Comparison of ENCODE assay signal across 1 cellular context in the genomic region with DNA sequence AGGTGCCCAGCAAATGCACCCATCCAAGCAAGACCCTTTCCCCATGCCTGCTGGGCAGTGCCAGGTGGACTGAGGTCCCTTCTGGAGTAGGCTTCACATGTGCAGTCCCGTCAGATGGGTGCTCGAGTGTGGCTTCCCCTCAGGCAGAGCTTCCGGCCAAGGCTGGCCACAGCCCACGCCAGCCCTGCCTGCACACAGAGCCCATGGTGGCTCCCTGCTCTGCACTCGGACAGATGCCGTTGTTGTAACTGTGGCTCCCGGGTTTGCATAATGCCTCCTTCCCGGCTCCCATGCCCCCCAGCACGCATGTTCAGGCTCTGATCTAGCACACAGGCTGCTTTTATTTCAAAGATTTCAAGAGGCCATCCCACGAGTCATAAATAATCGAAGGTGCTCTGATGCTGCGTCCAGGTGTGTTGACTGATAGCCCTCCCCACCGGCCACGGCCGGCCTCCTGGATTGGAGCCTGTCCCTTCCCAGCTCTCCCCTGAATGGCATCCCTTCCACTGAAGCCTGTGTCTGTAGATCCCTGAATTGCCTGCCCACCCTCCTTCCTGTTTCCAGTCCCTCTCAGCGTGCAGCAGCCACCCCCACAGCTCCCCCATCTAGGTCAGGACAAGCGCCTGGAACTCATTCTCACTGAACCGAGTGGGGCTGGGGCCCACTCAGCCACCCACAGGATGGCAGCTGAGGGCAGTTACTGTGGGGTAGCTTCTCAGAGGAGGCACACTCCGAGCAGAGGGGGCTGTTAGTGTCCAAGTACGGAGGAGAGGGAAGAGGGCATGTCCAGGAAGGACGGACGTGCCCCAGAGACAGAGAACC.
TF ChIP-seq lines count a peak whose summit lies in the region.

No MANE protein-coding gene starts in this region.

TF ChIP-seq in K562, 482 proteins besides CTCF, POLR2A, EP300 and RAD21 (continued from another document and continues in another):
- TF ChIP-seq, protein P1, sequence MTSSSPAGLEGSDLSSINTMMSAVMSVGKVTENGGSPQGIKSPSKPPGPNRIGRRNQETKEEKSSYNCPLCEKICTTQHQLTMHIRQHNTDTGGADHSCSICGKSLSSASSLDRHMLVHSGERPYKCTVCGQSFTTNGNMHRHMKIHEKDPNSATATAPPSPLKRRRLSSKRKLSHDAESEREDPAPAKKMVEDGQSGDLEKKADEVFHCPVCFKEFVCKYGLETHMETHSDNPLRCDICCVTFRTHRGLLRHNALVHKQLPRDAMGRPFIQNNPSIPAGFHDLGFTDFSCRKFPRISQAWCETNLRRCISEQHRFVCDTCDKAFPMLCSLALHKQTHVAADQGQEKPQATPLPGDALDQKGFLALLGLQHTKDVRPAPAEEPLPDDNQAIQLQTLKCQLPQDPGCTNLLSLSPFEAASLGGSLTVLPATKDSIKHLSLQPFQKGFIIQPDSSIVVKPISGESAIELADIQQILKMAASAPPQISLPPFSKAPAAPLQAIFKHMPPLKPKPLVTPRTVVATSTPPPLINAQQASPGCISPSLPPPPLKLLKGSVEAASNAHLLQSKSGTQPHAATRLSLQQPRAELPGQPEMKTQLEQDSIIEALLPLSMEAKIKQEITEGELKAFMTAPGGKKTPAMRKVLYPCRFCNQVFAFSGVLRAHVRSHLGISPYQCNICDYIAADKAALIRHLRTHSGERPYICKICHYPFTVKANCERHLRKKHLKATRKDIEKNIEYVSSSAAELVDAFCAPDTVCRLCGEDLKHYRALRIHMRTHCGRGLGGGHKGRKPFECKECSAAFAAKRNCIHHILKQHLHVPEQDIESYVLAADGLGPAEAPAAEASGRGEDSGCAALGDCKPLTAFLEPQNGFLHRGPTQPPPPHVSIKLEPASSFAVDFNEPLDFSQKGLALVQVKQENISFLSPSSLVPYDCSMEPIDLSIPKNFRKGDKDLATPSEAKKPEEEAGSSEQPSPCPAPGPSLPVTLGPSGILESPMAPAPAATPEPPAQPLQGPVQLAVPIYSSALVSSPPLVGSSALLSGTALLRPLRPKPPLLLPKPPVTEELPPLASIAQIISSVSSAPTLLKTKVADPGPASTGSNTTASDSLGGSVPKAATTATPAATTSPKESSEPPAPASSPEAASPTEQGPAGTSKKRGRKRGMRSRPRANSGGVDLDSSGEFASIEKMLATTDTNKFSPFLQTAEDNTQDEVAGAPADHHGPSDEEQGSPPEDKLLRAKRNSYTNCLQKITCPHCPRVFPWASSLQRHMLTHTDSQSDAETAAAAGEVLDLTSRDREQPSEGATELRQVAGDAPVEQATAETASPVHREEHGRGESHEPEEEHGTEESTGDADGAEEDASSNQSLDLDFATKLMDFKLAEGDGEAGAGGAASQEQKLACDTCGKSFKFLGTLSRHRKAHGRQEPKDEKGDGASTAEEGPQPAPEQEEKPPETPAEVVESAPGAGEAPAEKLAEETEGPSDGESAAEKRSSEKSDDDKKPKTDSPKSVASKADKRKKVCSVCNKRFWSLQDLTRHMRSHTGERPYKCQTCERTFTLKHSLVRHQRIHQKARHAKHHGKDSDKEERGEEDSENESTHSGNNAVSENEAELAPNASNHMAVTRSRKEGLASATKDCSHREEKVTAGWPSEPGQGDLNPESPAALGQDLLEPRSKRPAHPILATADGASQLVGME (CRISPR knock-in tag; IDR thresholded peaks at IDR 0.05), result no peak
- TF ChIP-seq PTRF (tag; IDR thresholded peaks at IDR 0.05) (no peak), DPF2 (IDR thresholded peaks at IDR 0.05) (peak; percentile 33), GATAD2A (IDR thresholded peaks at IDR 0.05) (no peak), RHOXF2B (CRISPR knock-in tag; conservative IDR thresholded peaks at IDR 0.05) (no peak), GTF2A2 (tag; IDR thresholded peaks at IDR 0.05) (no peak), ZNF551 (CRISPR knock-in tag; IDR thresholded peaks at IDR 0.05) (no peak), ZNF79 (CRISPR knock-in tag; IDR thresholded peaks at IDR 0.05; ENCODE audit: low read depth) (no peak), KDM5B (IDR thresholded peaks at IDR 0.05; ENCODE audit: insufficient replicate concordance, low read depth, low read length) (no peak), SREBF2 (CRISPR knock-in tag; IDR thresholded peaks at IDR 0.05) (no peak), NCOA1 (IDR thresholded peaks at IDR 0.05; ENCODE audit: low read depth) (no peak), YBX1 (IDR thresholded peaks at IDR 0.05) (no peak), POLR2H (tag; IDR thresholded peaks at IDR 0.05; ENCODE audit: low read depth) (no peak), ZNF830 (CRISPR knock-in tag; IDR thresholded peaks at IDR 0.05) (no peak), NR1H2 (CRISPR knock-in tag; IDR thresholded peaks at IDR 0.05) (no peak), NRF1 (conservative IDR thresholded peaks at IDR 0.05 in 1 of 2, IDR thresholded peaks at IDR 0.05 in 1 of 2) (peak; percentile 65 to 72), ELF1 (tag; IDR thresholded peaks at IDR 0.05) (no peak), MEIS2 (IDR thresholded peaks at IDR 0.05; ENCODE audit: partially characterized antibody) (peak; percentile 88), PRPF4 (IDR thresholded peaks at IDR 0.05; ENCODE audit: insufficient read depth, low read depth, low read length, poor library complexity, severe bottlenecking) (no peak), MYC (IDR thresholded peaks at IDR 0.05; ENCODE audit: low read depth, low read length) (0 out of 2 replicates have a peak, but pooled peaks have one; percentile 11), MYC (CRISPR knock-in tag; IDR thresholded peaks at IDR 0.05; ENCODE audit: borderline replicate concordance, low read depth) (no peak), MYBL2 (IDR thresholded peaks at IDR 0.05; ENCODE audit: low read depth) (no peak), MYBL2 (CRISPR knock-in tag; IDR thresholded peaks at IDR 0.05; ENCODE audit: borderline replicate concordance) (no peak), ERF (CRISPR knock-in tag; IDR thresholded peaks at IDR 0.05) (no peak), TEAD2 (tag; IDR thresholded peaks at IDR 0.05) (no peak), L3MBTL2 (IDR thresholded peaks at IDR 0.05) (no peak), OTX1 (CRISPR knock-in tag; IDR thresholded peaks at IDR 0.05) (no peak), MTA2 (IDR thresholded peaks at IDR 0.05; ENCODE audit: low read depth) (no peak), PURB (CRISPR knock-in tag; IDR thresholded peaks at IDR 0.05; ENCODE audit: low read depth) (no peak), ZKSCAN3 (CRISPR knock-in tag; IDR thresholded peaks at IDR 0.05) (no peak), U2AF1 (optimal IDR thresholded peaks at IDR 0.05; ENCODE audit: low read depth, low read length) (no peak)
- TF ChIP-seq, protein P2, sequence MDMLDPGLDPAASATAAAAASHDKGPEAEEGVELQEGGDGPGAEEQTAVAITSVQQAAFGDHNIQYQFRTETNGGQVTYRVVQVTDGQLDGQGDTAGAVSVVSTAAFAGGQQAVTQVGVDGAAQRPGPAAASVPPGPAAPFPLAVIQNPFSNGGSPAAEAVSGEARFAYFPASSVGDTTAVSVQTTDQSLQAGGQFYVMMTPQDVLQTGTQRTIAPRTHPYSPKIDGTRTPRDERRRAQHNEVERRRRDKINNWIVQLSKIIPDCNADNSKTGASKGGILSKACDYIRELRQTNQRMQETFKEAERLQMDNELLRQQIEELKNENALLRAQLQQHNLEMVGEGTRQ (CRISPR knock-in tag; IDR thresholded peaks at IDR 0.05), result no peak
- TF ChIP-seq, protein P3, sequence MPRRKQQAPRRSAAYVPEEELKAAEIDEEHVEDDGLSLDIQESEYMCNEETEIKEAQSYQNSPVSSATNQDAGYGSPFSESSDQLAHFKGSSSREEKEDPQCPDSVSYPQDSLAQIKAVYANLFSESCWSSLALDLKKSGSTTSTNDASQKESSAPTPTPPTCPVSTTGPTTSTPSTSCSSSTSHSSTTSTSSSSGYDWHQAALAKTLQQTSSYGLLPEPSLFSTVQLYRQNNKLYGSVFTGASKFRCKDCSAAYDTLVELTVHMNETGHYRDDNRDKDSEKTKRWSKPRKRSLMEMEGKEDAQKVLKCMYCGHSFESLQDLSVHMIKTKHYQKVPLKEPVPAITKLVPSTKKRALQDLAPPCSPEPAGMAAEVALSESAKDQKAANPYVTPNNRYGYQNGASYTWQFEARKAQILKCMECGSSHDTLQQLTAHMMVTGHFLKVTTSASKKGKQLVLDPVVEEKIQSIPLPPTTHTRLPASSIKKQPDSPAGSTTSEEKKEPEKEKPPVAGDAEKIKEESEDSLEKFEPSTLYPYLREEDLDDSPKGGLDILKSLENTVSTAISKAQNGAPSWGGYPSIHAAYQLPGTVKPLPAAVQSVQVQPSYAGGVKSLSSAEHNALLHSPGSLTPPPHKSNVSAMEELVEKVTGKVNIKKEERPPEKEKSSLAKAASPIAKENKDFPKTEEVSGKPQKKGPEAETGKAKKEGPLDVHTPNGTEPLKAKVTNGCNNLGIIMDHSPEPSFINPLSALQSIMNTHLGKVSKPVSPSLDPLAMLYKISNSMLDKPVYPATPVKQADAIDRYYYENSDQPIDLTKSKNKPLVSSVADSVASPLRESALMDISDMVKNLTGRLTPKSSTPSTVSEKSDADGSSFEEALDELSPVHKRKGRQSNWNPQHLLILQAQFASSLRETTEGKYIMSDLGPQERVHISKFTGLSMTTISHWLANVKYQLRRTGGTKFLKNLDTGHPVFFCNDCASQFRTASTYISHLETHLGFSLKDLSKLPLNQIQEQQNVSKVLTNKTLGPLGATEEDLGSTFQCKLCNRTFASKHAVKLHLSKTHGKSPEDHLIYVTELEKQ (CRISPR knock-in tag; IDR thresholded peaks at IDR 0.05), result no peak
- TF ChIP-seq, protein P4, sequence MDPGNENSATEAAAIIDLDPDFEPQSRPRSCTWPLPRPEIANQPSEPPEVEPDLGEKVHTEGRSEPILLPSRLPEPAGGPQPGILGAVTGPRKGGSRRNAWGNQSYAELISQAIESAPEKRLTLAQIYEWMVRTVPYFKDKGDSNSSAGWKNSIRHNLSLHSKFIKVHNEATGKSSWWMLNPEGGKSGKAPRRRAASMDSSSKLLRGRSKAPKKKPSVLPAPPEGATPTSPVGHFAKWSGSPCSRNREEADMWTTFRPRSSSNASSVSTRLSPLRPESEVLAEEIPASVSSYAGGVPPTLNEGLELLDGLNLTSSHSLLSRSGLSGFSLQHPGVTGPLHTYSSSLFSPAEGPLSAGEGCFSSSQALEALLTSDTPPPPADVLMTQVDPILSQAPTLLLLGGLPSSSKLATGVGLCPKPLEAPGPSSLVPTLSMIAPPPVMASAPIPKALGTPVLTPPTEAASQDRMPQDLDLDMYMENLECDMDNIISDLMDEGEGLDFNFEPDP (CRISPR knock-in tag; IDR thresholded peaks at IDR 0.05), result no peak
- TF ChIP-seq, protein P5, sequence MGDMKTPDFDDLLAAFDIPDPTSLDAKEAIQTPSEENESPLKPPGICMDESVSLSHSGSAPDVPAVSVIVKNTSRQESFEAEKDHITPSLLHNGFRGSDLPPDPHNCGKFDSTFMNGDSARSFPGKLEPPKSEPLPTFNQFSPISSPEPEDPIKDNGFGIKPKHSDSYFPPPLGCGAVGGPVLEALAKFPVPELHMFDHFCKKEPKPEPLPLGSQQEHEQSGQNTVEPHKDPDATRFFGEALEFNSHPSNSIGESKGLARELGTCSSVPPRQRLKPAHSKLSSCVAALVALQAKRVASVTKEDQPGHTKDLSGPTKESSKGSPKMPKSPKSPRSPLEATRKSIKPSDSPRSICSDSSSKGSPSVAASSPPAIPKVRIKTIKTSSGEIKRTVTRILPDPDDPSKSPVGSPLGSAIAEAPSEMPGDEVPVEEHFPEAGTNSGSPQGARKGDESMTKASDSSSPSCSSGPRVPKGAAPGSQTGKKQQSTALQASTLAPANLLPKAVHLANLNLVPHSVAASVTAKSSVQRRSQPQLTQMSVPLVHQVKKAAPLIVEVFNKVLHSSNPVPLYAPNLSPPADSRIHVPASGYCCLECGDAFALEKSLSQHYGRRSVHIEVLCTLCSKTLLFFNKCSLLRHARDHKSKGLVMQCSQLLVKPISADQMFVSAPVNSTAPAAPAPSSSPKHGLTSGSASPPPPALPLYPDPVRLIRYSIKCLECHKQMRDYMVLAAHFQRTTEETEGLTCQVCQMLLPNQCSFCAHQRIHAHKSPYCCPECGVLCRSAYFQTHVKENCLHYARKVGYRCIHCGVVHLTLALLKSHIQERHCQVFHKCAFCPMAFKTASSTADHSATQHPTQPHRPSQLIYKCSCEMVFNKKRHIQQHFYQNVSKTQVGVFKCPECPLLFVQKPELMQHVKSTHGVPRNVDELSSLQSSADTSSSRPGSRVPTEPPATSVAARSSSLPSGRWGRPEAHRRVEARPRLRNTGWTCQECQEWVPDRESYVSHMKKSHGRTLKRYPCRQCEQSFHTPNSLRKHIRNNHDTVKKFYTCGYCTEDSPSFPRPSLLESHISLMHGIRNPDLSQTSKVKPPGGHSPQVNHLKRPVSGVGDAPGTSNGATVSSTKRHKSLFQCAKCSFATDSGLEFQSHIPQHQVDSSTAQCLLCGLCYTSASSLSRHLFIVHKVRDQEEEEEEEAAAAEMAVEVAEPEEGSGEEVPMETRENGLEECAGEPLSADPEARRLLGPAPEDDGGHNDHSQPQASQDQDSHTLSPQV (IDR thresholded peaks at IDR 0.05), result no peak
- TF ChIP-seq, protein P6, sequence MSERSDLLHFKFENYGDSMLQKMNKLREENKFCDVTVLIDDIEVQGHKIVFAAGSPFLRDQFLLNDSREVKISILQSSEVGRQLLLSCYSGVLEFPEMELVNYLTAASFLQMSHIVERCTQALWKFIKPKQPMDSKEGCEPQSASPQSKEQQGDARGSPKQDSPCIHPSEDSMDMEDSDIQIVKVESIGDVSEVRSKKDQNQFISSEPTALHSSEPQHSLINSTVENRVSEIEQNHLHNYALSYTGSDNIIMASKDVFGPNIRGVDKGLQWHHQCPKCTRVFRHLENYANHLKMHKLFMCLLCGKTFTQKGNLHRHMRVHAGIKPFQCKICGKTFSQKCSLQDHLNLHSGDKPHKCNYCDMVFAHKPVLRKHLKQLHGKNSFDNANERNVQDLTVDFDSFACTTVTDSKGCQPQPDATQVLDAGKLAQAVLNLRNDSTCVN (CRISPR knock-in tag; IDR thresholded peaks at IDR 0.05), result no peak
- TF ChIP-seq, protein P7, sequence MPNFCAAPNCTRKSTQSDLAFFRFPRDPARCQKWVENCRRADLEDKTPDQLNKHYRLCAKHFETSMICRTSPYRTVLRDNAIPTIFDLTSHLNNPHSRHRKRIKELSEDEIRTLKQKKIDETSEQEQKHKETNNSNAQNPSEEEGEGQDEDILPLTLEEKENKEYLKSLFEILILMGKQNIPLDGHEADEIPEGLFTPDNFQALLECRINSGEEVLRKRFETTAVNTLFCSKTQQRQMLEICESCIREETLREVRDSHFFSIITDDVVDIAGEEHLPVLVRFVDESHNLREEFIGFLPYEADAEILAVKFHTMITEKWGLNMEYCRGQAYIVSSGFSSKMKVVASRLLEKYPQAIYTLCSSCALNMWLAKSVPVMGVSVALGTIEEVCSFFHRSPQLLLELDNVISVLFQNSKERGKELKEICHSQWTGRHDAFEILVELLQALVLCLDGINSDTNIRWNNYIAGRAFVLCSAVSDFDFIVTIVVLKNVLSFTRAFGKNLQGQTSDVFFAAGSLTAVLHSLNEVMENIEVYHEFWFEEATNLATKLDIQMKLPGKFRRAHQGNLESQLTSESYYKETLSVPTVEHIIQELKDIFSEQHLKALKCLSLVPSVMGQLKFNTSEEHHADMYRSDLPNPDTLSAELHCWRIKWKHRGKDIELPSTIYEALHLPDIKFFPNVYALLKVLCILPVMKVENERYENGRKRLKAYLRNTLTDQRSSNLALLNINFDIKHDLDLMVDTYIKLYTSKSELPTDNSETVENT (CRISPR knock-in tag; IDR thresholded peaks at IDR 0.05), result no peak
- TF ChIP-seq, protein P8, sequence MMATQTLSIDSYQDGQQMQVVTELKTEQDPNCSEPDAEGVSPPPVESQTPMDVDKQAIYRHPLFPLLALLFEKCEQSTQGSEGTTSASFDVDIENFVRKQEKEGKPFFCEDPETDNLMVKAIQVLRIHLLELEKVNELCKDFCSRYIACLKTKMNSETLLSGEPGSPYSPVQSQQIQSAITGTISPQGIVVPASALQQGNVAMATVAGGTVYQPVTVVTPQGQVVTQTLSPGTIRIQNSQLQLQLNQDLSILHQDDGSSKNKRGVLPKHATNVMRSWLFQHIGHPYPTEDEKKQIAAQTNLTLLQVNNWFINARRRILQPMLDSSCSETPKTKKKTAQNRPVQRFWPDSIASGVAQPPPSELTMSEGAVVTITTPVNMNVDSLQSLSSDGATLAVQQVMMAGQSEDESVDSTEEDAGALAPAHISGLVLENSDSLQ (IDR thresholded peaks at IDR 0.05), result peak; percentile 71
